Comparison of ENCODE assay signal across 1 cellular context in genomic region chr21:45838636-45839035, GRCh38.
TF ChIP-seq lines count a peak whose summit lies in the region.

No MANE protein-coding gene starts in this region.

TF ChIP-seq in GM23338, 12 proteins besides CTCF, POLR2A, EP300 and RAD21 (continued from another document):
- TF ChIP-seq, protein P1, sequence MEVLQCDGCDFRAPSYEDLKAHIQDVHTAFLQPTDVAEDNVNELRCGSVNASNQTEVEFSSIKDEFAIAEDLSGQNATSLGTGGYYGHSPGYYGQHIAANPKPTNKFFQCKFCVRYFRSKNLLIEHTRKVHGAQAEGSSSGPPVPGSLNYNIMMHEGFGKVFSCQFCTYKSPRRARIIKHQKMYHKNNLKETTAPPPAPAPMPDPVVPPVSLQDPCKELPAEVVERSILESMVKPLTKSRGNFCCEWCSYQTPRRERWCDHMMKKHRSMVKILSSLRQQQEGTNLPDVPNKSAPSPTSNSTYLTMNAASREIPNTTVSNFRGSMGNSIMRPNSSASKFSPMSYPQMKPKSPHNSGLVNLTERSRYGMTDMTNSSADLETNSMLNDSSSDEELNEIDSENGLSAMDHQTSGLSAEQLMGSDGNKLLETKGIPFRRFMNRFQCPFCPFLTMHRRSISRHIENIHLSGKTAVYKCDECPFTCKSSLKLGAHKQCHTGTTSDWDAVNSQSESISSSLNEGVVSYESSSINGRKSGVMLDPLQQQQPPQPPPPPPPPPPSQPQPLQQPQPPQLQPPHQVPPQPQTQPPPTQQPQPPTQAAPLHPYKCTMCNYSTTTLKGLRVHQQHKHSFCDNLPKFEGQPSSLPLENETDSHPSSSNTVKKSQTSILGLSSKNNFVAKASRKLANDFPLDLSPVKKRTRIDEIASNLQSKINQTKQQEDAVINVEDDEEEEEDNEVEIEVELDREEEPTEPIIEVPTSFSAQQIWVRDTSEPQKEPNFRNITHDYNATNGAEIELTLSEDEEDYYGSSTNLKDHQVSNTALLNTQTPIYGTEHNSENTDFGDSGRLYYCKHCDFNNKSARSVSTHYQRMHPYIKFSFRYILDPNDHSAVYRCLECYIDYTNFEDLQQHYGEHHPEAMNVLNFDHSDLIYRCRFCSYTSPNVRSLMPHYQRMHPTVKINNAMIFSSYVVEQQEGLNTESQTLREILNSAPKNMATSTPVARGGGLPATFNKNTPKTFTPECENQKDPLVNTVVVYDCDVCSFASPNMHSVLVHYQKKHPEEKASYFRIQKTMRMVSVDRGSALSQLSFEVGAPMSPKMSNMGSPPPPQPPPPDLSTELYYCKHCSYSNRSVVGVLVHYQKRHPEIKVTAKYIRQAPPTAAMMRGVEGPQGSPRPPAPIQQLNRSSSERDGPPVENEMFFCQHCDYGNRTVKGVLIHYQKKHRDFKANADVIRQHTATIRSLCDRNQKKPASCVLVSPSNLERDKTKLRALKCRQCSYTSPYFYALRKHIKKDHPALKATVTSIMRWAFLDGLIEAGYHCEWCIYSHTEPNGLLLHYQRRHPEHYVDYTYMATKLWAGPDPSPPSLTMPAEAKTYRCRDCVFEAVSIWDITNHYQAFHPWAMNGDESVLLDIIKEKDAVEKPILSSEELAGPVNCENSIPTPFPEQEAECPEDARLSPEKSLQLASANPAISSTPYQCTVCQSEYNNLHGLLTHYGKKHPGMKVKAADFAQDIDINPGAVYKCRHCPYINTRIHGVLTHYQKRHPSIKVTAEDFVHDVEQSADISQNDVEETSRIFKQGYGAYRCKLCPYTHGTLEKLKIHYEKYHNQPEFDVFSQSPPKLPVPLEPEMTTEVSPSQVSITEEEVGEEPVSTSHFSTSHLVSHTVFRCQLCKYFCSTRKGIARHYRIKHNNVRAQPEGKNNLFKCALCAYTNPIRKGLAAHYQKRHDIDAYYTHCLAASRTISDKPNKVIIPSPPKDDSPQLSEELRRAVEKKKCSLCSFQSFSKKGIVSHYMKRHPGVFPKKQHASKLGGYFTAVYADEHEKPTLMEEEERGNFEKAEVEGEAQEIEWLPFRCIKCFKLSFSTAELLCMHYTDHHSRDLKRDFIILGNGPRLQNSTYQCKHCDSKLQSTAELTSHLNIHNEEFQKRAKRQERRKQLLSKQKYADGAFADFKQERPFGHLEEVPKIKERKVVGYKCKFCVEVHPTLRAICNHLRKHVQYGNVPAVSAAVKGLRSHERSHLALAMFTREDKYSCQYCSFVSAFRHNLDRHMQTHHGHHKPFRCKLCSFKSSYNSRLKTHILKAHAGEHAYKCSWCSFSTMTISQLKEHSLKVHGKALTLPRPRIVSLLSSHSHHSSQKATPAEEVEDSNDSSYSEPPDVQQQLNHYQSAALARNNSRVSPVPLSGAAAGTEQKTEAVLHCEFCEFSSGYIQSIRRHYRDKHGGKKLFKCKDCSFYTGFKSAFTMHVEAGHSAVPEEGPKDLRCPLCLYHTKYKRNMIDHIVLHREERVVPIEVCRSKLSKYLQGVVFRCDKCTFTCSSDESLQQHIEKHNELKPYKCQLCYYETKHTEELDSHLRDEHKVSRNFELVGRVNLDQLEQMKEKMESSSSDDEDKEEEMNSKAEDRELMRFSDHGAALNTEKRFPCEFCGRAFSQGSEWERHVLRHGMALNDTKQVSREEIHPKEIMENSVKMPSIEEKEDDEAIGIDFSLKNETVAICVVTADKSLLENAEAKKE (CRISPR knock-in tag; IDR thresholded peaks at IDR 0.05) = no peak
- TF ChIP-seq EZH2phosphoT487 (IDR thresholded peaks at IDR 0.05; ENCODE audit: unreplicated experiment) = no peak
TF ChIP-seq in GM23338: peak in this region for 0.
